9 cellular contexts compared by ENCODE assay signal in the genomic region with DNA sequence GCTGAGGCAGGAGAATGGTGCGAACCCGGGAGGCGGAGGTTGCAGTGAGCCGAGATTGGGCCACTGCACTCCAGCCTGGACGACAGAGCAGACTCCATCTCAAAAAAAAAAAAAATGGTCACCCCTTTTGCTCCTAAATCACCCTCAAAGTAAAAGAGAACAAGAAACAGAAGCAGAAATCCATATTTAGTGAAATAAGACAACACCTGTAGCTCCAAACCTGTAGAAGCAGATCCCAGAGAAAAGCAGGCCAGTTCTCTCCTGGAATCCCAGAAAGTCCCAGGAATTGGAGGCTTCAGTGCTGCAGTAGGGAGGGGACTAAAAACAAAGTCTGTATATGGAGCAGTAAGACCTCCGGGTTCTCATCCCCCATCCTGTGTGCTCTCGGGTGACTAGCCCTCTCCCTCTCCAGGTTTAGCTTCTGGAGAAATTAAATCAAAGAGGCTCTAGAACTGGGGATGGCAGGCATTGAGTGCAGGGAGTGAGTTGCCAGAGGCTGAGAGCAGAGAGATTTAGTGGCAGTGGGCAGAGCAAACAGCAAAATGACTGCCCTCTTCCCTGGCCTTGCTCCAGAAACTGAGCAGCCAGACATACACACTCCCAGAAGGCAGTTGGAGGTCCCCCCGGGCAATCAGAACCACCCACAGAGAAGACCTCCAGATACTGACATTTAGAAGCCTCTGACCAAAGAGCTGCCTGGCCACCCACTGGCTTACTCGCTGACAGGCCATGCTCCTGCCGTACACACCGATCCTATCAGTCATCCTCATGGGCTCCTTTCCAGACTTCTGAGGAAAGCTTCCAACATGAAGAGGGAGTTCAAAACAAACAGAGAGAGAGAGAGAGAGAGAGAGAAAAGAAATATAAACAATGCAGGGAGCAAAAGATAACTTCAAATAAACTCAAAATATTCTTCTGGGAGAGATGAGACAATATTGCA. TPM values are rescaled to one million over a fixed set of nuclear protein-coding genes. Genes with fewer than 3 reads are reported as not detected.
DNase-seq lines count a peak whose midpoint lies in the region; ATAC-seq and TF ChIP-seq lines count a peak whose summit lies in the region.
"Had no signal": no experiment of that assay in that cellular context is flagged by ENCODE, and none has a peak within 500 bp of the region (broad histone marks: within the 10 kb centered on the region; RNA-seq: fewer than 3 reads in every experiment).

No MANE protein-coding gene starts in this region.

- no peaks in the 10 kb centered on the region for H3K4me1 ChIP-seq in RWPE2 (ENCODE audit: insufficient read depth, poor library complexity, severe bottlenecking)

- TF ChIP-seq CTCF in RWPE2 (IDR thresholded peaks at IDR 0.05; ENCODE audit: poor library complexity, severe bottlenecking): no peak
- TF ChIP-seq CTCF in foreskin fibroblast (IDR thresholded peaks at IDR 0.05; ENCODE audit: low read depth, low read length): no peak

- in situ Hi-C loops in G401 (cut with HindIII; ENCODE audit: low sequenced_read_pairs): no loop called here

- H3K4me3 ChIP-seq in RWPE2 (ENCODE audit: severe bottlenecking): no peak overlapping the region
- no peak overlapping the region for H3K4me3 ChIP-seq in foreskin fibroblast (ENCODE audit: low read depth in 1 of 2, low read length in 2 of 2)

- H3K27me3 ChIP-seq in RWPE2 (ENCODE audit: insufficient read depth, poor library complexity, severe bottlenecking): no peaks in the 10 kb centered on the region

- no peaks in the 10 kb centered on the region for H3K36me3 ChIP-seq in RWPE2 (ENCODE audit: low read depth)

- DNase-seq in G401 (ENCODE audit: low spot score): peak; percentile 67
- no peak for DNase-seq in RWPE2 (ENCODE audit: low spot score)
- DNase-seq in foreskin fibroblast: peak; percentile 97 to 98
- no peak for DNase-seq in sciatic nerve (ENCODE audit: low spot score)
- no peak for DNase-seq in activated CD8-positive, alpha-beta memory T cell treated with anti-CD3 and anti-CD28 coated beads for 24 hours
- DNase-seq in SKM-1 (lab: John Stamatoyannopoulos, UW; ENCODE audit: unreplicated experiment): no peak
- DNase-seq: activated CD4-positive, alpha-beta memory T cell treated with anti-CD3 and anti-CD28 coated beads, Interleukin-2, amount 10 ng/mL, durations not matched to agents 7 days and 5 days had no signal

- H3K27ac ChIP-seq in RWPE2 (ENCODE audit: poor library complexity, severe bottlenecking): peak overlapping the region; percentile 59

- H3K9me3 ChIP-seq in RWPE2 (ENCODE audit: severe bottlenecking): no peaks in the 10 kb centered on the region

- peak; percentile 94 for ATAC-seq in RWPE2 (ENCODE audit: low read depth)
- ATAC-seq in sciatic nerve: peak; percentile 64
- ATAC-seq in HG03280 (IDR thresholded peaks at IDR 0.05; ENCODE audit: unreplicated experiment): no peak
- no peak for ATAC-seq in GM18858 (IDR thresholded peaks at IDR 0.05; ENCODE audit: unreplicated experiment)

- intact Hi-C loops in sciatic nerve (cut with DNase I): no loop called here

RNA-seq across cellular contexts. Expression of gene MLXIP, which starts 6.3 kb away (rescaled TPM):
- total RNA-seq in G401 (2014; rRNA removed; shearing (Covaris generic)): 4.3 and 4.6 TPM in 2 replicates
- total RNA-seq in sciatic nerve: 44.2 TPM

RNA-seq across cellular contexts. Expression of gene BCL7A, which starts 50.6 kb away (rescaled TPM):
- total RNA-seq in G401 (2014; rRNA removed; shearing (Covaris generic)): 10.6 and 16.1 TPM in 2 replicates
- total RNA-seq in sciatic nerve: 5.8 TPM

Comparison
In these comparisons a context has a peak if more than half of its experiments do, and no peak if none do; other contexts are left out.
1. DNase-seq: peak in G401 (single experiment) and foreskin fibroblast (2 of 2); none in RWPE2 (single experiment), sciatic nerve (single experiment), activated CD8-positive, alpha-beta memory T cell treated with anti-CD3 and anti-CD28 coated beads for 24 hours (single experiment) and SKM-1 (single experiment).
2. ATAC-seq: peak in RWPE2 (single experiment) and sciatic nerve (single experiment); none in HG03280 (single experiment) and GM18858 (single experiment).